In genomic region chr18:63844254-63844653, GRCh38 we compare ENCODE assay signal across 9 cellular contexts. TPM values are rescaled to one million over a fixed set of nuclear protein-coding genes. Genes with fewer than 3 reads are reported as not detected.
DNase-seq lines count a peak whose midpoint lies in the region; ATAC-seq and TF ChIP-seq lines count a peak whose summit lies in the region.
"Had no signal": no experiment of that assay in that cellular context is flagged by ENCODE, and none has a peak within 500 bp of the region (broad histone marks: within the 10 kb centered on the region; RNA-seq: fewer than 3 reads in every experiment).

No MANE protein-coding gene starts in this region.

- H3K4me3 ChIP-seq in DOHH2 (ENCODE audit: low read length) (no peak overlapping the region), Loucy (ENCODE audit: low read length, poor library complexity, severe bottlenecking) (no peak overlapping the region)
- H3K4me3 ChIP-seq: SJCRH30 had no signal

- H3F3A ChIP-seq in DOHH2 (ENCODE audit: control insufficient read depth, insufficient read depth) (no peaks in the 10 kb centered on the region), Loucy (ENCODE audit: low read depth) (no peaks in the 10 kb centered on the region)

- H3K9ac ChIP-seq in Loucy (ENCODE audit: low read depth, low read length, poor library complexity, severe bottlenecking) = no peak overlapping the region

- peak; percentile 55 for ATAC-seq in GM21367 (IDR thresholded peaks at IDR 0.05; ENCODE audit: unreplicated experiment)
- ATAC-seq in GM19467 (IDR thresholded peaks at IDR 0.05; ENCODE audit: unreplicated experiment) = no peak

- H3K27ac Mint-ChIP-seq in mesothelial cell of epicardium = no peak overlapping the region

- no peak overlapping the region for H3K4me3 Mint-ChIP-seq in mesothelial cell of epicardium

- H3K36me3 ChIP-seq in DOHH2 (ENCODE audit: control insufficient read depth, low read length) (no peaks in the 10 kb centered on the region), Loucy (ENCODE audit: insufficient read depth, low read length) (no peaks in the 10 kb centered on the region)
- H3K36me3 ChIP-seq: SJCRH30 had no signal

- no peak overlapping the region for H3K4me2 ChIP-seq in DOHH2 (ENCODE audit: low read length)
- H3K4me2 ChIP-seq in Loucy (ENCODE audit: low read depth, low read length, poor library complexity, severe bottlenecking) = no peak overlapping the region

- peak; percentile 48 for TF ChIP-seq CTCF in DOHH2 (IDR thresholded peaks at IDR 0.05; ENCODE audit: low read depth, low read length, poor library complexity, severe bottlenecking)
- TF ChIP-seq CTCF in Loucy (conservative IDR thresholded peaks at IDR 0.05; ENCODE audit: low read length) = peak; percentile 68
- peak; percentile 46 for TF ChIP-seq CTCF in mesothelial cell of epicardium (IDR thresholded peaks at IDR 0.05; ENCODE audit: unreplicated experiment)

- no peaks in the 10 kb centered on the region for H3K36me3 Mint-ChIP-seq in mesothelial cell of epicardium

- H4K20me1 ChIP-seq in DOHH2 (ENCODE audit: control insufficient read depth, insufficient read depth, low read depth, low read length) (no peaks in the 10 kb centered on the region), Loucy (ENCODE audit: insufficient read depth, low read length, poor library complexity, severe bottlenecking) (no peaks in the 10 kb centered on the region)

- peaks cover 14% of the 10 kb centered on the region for H3K27me3 ChIP-seq in DOHH2 (ENCODE audit: control insufficient read depth, low read length)
- peaks cover 3% of the 10 kb centered on the region for H3K27me3 ChIP-seq in Loucy (ENCODE audit: insufficient read depth, low read length, poor library complexity, severe bottlenecking)
- H3K27me3 ChIP-seq: SJCRH30 had no signal

- DNase-seq in amniotic stem cell (lab: John Stamatoyannopoulos, UW) (peak; percentile 43), mesothelial cell of epicardium (ENCODE audit: low spot score in 2 of 2, unreplicated experiment in 2 of 2) (no peak), C1 segment of cervical spinal cord (lab: John Stamatoyannopoulos, UW) (no peak)
- no peak for DNase-seq in activated effector memory CD4-positive, alpha-beta T cell treated with Interleukin-2 at 50 U/mL for 16 hours

- H3K4me1 ChIP-seq in DOHH2 (ENCODE audit: control insufficient read depth, low read length) (no peaks in the 10 kb centered on the region), Loucy (ENCODE audit: insufficient read depth, low read length, poor library complexity, severe bottlenecking) (no peaks in the 10 kb centered on the region)
- H3K4me1 ChIP-seq: SJCRH30 had no signal

- no peaks in the 10 kb centered on the region for H3K9me3 ChIP-seq in DOHH2 (ENCODE audit: control insufficient read depth, insufficient read depth, low read length)
- H3K9me3 ChIP-seq in Loucy (ENCODE audit: insufficient read depth, low read depth, low read length) = no peaks in the 10 kb centered on the region
- H3K9me3 ChIP-seq: SJCRH30 had no signal

- H2AFZ ChIP-seq in Loucy (ENCODE audit: low read length) = no peak overlapping the region

- H3K27me3 Mint-ChIP-seq in mesothelial cell of epicardium (ENCODE audit: low read depth) = peaks cover 19% of the 10 kb centered on the region

- H3K27ac ChIP-seq in DOHH2 (ENCODE audit: low read depth, low read length) = no peak overlapping the region
- H3K27ac ChIP-seq: SJCRH30 had no signal

- H3K9me2 ChIP-seq in DOHH2 (replicated peaks; ENCODE audit: control insufficient read depth, low read length) (no peaks in the 10 kb centered on the region), Loucy (replicated peaks; ENCODE audit: low read depth, low read length) (no peaks in the 10 kb centered on the region)

- no peaks in the 10 kb centered on the region for H3K79me2 ChIP-seq in DOHH2 (ENCODE audit: control insufficient read depth, low read length)
- no peaks in the 10 kb centered on the region for H3K79me2 ChIP-seq in Loucy (ENCODE audit: insufficient read depth, low read length)

- H3K4me1 Mint-ChIP-seq in mesothelial cell of epicardium = no peaks in the 10 kb centered on the region

- no peaks in the 10 kb centered on the region for H3K9me3 Mint-ChIP-seq in mesothelial cell of epicardium

RNA-seq across cellular contexts. Expression of gene SERPINB2, which starts 43.3 kb away (rescaled TPM):
- 1.00 to 1.4 TPM (median 1.2 TPM) in 3 replicates for total RNA-seq in mesothelial cell of epicardium
- total RNA-seq: SJCRH30 had no signal
